In genomic region chr9:85534340-85534739, GRCh38 we compare ENCODE assay signal across 11 cellular contexts.
"Had no signal": no experiment of that assay in that cellular context is flagged by ENCODE, and none has a peak within 500 bp of the region (broad histone marks: within the 10 kb centered on the region; RNA-seq: fewer than 3 reads in every experiment).

No MANE protein-coding gene starts in this region.

- ATAC-seq: activated naive CD8-positive, alpha-beta T cell treated with anti-CD3 and anti-CD28 coated beads, Interleukin-2, amount 50 U/mL, for 24 hours; foreskin keratinocyte; left colon had no signal

- H3K36me3 ChIP-seq: ascending aorta, vagina, WERI-Rb-1 had no signal

- FAIRE-seq: endothelial cell of umbilical vein had no signal

- H3K27me3 ChIP-seq: ascending aorta, vagina had no signal

- H3K9me3 ChIP-seq: ascending aorta, vagina had no signal

- H3K27ac ChIP-seq: ascending aorta, foreskin keratinocyte, skin epidermis, vagina, WERI-Rb-1 had no signal

- H3K4me1 ChIP-seq: foreskin keratinocyte, vagina had no signal

- H3K4me3 ChIP-seq: ascending aorta, skin epidermis, vagina had no signal

- DNase-seq: activated CD4-positive, alpha-beta T cell treated with anti-CD3 and anti-CD28 coated beads for 48 hours; activated naive CD4-positive, alpha-beta T cell treated with Interleukin-2 at 50 U/mL for 16 hours; activated naive CD8-positive, alpha-beta T cell treated with anti-CD3 and anti-CD28 coated beads, Interleukin-2, amount 50 U/mL, for 24 hours; foreskin keratinocyte; left colon; mesenchymal stem cell; WERI-Rb-1 had no signal
